ENCODE assay signal across 9 cellular contexts in the genomic region with DNA sequence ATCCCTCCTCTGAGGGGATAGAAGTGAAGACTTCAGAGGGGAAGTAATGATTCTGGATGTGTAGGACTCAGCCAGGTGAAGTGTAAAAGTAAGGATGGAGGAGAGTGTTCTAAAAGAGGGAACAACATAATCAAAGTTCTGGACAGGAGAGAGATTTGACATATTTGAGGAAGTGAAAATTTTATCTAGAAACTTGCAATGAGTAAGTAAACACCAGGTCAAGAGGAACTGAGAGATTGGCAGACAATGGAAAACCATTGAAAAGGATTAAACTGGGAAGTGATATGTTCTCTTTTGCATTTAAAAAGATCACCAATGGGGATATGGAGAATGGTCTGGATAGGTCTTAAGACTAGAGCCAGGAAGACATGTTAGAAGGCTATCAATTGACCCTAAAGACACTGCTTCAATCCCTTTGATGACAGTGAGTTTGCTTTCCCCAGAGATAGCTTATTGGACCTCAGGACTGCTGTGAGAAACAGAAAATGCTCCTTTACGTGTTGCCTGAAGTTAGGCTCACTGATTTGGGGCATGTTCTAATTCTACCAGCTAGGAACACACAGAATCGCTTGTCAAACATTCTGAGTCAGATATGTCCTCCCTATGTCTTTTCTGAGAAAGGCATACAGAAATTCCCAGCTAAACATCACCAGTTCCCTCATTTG.
DNase-seq lines count a peak whose midpoint lies in the region; ATAC-seq and TF ChIP-seq lines count a peak whose summit lies in the region.
"Had no signal": no experiment of that assay in that cellular context is flagged by ENCODE, and none has a peak within 500 bp of the region (broad histone marks: within the 10 kb centered on the region; RNA-seq: fewer than 3 reads in every experiment).

No MANE protein-coding gene starts in this region.

- no peak overlapping the region for H3K4me3 ChIP-seq in coronary artery

- peaks cover 5% of the 10 kb centered on the region for H3K9me3 Mint-ChIP-seq in activated T-cell treated with anti-CD3 and anti-CD28 coated beads, Interleukin-2, amount 50 U/mL, for 24 hours
- H3K9me3 Mint-ChIP-seq in stimulated activated naive B cell treated with anti-CD40 and anti-IgM and Interleukin-4, amounts not matched to agents 10 μg/mL and 1 μg/mL and 100 μg/mL, for 72 hours: peaks cover 1 to 3% of the 10 kb centered on the region in 2 donors

- H3K4me3 Mint-ChIP-seq in activated T-cell treated with anti-CD3 and anti-CD28 coated beads, Interleukin-2, amount 50 U/mL, for 24 hours: no peak overlapping the region
- H3K4me3 Mint-ChIP-seq in T-helper 17 cell: peak overlapping the region; percentile 59
- peak overlapping the region in 1 of 2 donors; percentile 52 for H3K4me3 Mint-ChIP-seq in stimulated activated naive B cell treated with anti-CD40 and anti-IgM and Interleukin-4, amounts not matched to agents 10 μg/mL and 1 μg/mL and 100 μg/mL, for 72 hours

- H3K27ac ChIP-seq in coronary artery: peak overlapping the region in 1 of 2 donors; percentile 62

- peak overlapping the region; percentile 99 for H3K27ac Mint-ChIP-seq in activated T-cell treated with anti-CD3 and anti-CD28 coated beads, Interleukin-2, amount 50 U/mL, for 24 hours
- H3K27ac Mint-ChIP-seq in T-helper 17 cell: peak overlapping the region; percentile 44
- peak overlapping the region; percentile 72 for H3K27ac Mint-ChIP-seq in stimulated activated naive B cell treated with anti-CD40 and anti-IgM and Interleukin-4, amounts not matched to agents 10 μg/mL and 1 μg/mL and 100 μg/mL, for 72 hours

- peaks cover 88% of the 10 kb centered on the region for H3K4me1 Mint-ChIP-seq in activated T-cell treated with anti-CD3 and anti-CD28 coated beads, Interleukin-2, amount 50 U/mL, for 24 hours (ENCODE audit: low read depth)
- peaks cover 47% of the 10 kb centered on the region for H3K4me1 Mint-ChIP-seq in T-helper 17 cell
- peaks cover 48 to 71% of the 10 kb centered on the region in 2 donors for H3K4me1 Mint-ChIP-seq in stimulated activated naive B cell treated with anti-CD40 and anti-IgM and Interleukin-4, amounts not matched to agents 10 μg/mL and 1 μg/mL and 100 μg/mL, for 72 hours

- TF ChIP-seq CTCF in coronary artery (IDR thresholded peaks at IDR 0.05): no peak

- no peaks in the 10 kb centered on the region for H3K27me3 Mint-ChIP-seq in activated T-cell treated with anti-CD3 and anti-CD28 coated beads, Interleukin-2, amount 50 U/mL, for 24 hours
- no peaks in the 10 kb centered on the region for H3K27me3 Mint-ChIP-seq in T-helper 17 cell
- H3K27me3 Mint-ChIP-seq in stimulated activated naive B cell treated with anti-CD40 and anti-IgM and Interleukin-4, amounts not matched to agents 10 μg/mL and 1 μg/mL and 100 μg/mL, for 72 hours: no peaks in the 10 kb centered on the region

- peaks cover 75% of the 10 kb centered on the region for H3K36me3 Mint-ChIP-seq in activated T-cell treated with anti-CD3 and anti-CD28 coated beads, Interleukin-2, amount 50 U/mL, for 24 hours (ENCODE audit: low read depth)
- no peaks in the 10 kb centered on the region for H3K36me3 Mint-ChIP-seq in T-helper 17 cell (ENCODE audit: low read depth)
- peaks cover 9 to 14% of the 10 kb centered on the region in 2 donors for H3K36me3 Mint-ChIP-seq in stimulated activated naive B cell treated with anti-CD40 and anti-IgM and Interleukin-4, amounts not matched to agents 10 μg/mL and 1 μg/mL and 100 μg/mL, for 72 hours

- DNase-seq in activated T-cell treated with anti-CD3 and anti-CD28 coated beads, Interleukin-2, amount 50 U/mL, for 24 hours: no peak
- no peak for DNase-seq in activated T-cell treated with anti-CD3 and anti-CD28 coated beads, Interleukin-2, amount 50 U/mL, for 1 hour
- DNase-seq in T-helper 17 cell: no peak
- no peak for DNase-seq in stimulated activated naive B cell treated with anti-CD40 and anti-IgM and Interleukin-4, amounts not matched to agents 10 μg/mL and 1 μg/mL and 100 μg/mL, for 72 hours
- no peak for DNase-seq in coronary artery (ENCODE audit: low spot score)
- DNase-seq in islet precursor cell: no peak
- DNase-seq in NCI-H1092 treated with DMSO at 0.1 percent for 48 hours (lab: John Stamatoyannopoulos, UW): no peak
- DNase-seq: NCI-H146 had no signal

- no peaks in the 10 kb centered on the region for H3K9me3 ChIP-seq in T-helper 17 cell (ENCODE audit: control insufficient read depth, low read length, poor library complexity, severe bottlenecking)

- peak; percentile 68 for ATAC-seq in HG02981 (IDR thresholded peaks at IDR 0.05; ENCODE audit: unreplicated experiment)
- ATAC-seq in T-helper 17 cell: no peak
- peak; percentile 89 to 90 for ATAC-seq in stimulated activated naive B cell treated with anti-CD40 and anti-IgM and Interleukin-4, amounts not matched to agents 10 μg/mL and 1 μg/mL and 100 μg/mL, for 72 hours (replicated peaks)

Comparison
In these comparisons a context has a peak if more than half of its experiments do, and no peak if none do; other contexts are left out.
1. H3K27ac Mint-ChIP-seq: peak in every context shown above with its lines; median percentile 99 in activated T-cell treated with anti-CD3 and anti-CD28 coated beads, Interleukin-2, amount 50 U/mL, for 24 hours; 72 in stimulated activated naive B cell treated with anti-CD40 and anti-IgM and Interleukin-4, amounts not matched to agents 10 μg/mL and 1 μg/mL and 100 μg/mL, for 72 hours; 44 in T-helper 17 cell.